ENCODE assay signal across 21 cellular contexts in the genomic region with DNA sequence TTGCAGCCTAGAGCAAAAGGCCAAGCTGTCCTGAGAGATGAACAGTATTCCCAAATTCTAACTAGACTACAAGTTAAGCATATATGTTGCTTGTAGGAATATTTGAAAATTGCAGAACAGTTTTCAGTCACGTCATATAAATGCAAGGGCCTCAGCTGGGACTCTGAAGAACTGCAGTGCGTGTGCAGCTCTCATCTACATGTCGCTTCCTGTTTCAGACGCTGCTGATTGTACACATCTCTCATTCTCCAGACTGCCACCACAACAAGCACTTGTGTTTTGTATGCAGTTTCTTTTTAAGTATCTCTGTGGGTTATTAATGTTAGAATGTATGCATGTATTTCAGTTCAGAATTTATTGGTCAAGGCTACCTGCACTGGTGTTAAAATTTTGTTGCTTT.
DNase-seq lines count a peak whose midpoint lies in the region; ATAC-seq, FAIRE-seq and TF ChIP-seq lines count a peak whose summit lies in the region.
"Had no signal": no experiment of that assay in that cellular context is flagged by ENCODE, and none has a peak within 500 bp of the region (broad histone marks: within the 10 kb centered on the region; RNA-seq: fewer than 3 reads in every experiment).

No MANE protein-coding gene starts in this region.

- no peaks in the 10 kb centered on the region for H3K27me3 Mint-ChIP-seq in activated T-cell treated with anti-CD3 and anti-CD28 coated beads, Interleukin-2, amount 50 U/mL, for 72 hours (ENCODE audit: low read depth)
- H3K27me3 Mint-ChIP-seq in activated CD8-positive, alpha-beta T cell treated with anti-CD3 and anti-CD28 coated beads, Interleukin-2, amount 10 ng/mL, durations not matched to agents 7 days and 5 days (ENCODE audit: low read depth) = no peaks in the 10 kb centered on the region
- no peaks in the 10 kb centered on the region for H3K27me3 Mint-ChIP-seq in naive thymus-derived CD8-positive, alpha-beta T cell
- H3K27me3 Mint-ChIP-seq: brain; stimulated activated naive CD8-positive, alpha-beta T cell treated with anti-CD3 and anti-CD28 coated beads, Interleukin-15, Interleukin-2, amounts not matched to agents 100 ng/mL and 50 ng/mL, for 24 hours had no signal

- peaks cover 51% of the 10 kb centered on the region for H3K4me1 Mint-ChIP-seq in activated T-cell treated with anti-CD3 and anti-CD28 coated beads, Interleukin-2, amount 50 U/mL, for 72 hours (ENCODE audit: low read depth)
- peaks cover 20% of the 10 kb centered on the region for H3K4me1 Mint-ChIP-seq in activated CD8-positive, alpha-beta T cell treated with anti-CD3 and anti-CD28 coated beads, Interleukin-2, amount 10 ng/mL, durations not matched to agents 7 days and 5 days (ENCODE audit: low read depth)
- peaks cover 4 to 22% (median 18%) of the 10 kb centered on the region in 4 donors for H3K4me1 Mint-ChIP-seq in naive thymus-derived CD8-positive, alpha-beta T cell
- H3K4me1 Mint-ChIP-seq: brain had no signal

- peak overlapping the region; percentile 69 to 73 for H3K4me3 Mint-ChIP-seq in activated T-cell treated with anti-CD3 and anti-CD28 coated beads, Interleukin-2, amount 50 U/mL, for 72 hours
- H3K4me3 Mint-ChIP-seq in activated CD8-positive, alpha-beta T cell treated with anti-CD3 and anti-CD28 coated beads, Interleukin-2, amount 10 ng/mL, durations not matched to agents 7 days and 5 days = no peak overlapping the region
- peak overlapping the region in 4 of 10 donors; percentile 16 to 64 (median 41) for H3K4me3 Mint-ChIP-seq in naive thymus-derived CD8-positive, alpha-beta T cell
- H3K4me3 Mint-ChIP-seq: brain; HFFc6; stimulated activated naive CD8-positive, alpha-beta T cell treated with anti-CD3 and anti-CD28 coated beads, Interleukin-15, Interleukin-2, amounts not matched to agents 100 ng/mL and 50 ng/mL, for 24 hours had no signal

- POLR2A ChIA-PET in activated CD8-positive, alpha-beta T cell treated with anti-CD3 and anti-CD28 coated beads, Interleukin-2, amount 10 ng/mL, durations not matched to agents 7 days and 5 days (lab: Charles Lee) = no interaction called here
- POLR2A ChIA-PET in naive thymus-derived CD8-positive, alpha-beta T cell (lab: Charles Lee) = no interaction called here
- POLR2A ChIA-PET in RWPE1 (lab: Yijun Ruan, JAX; ENCODE audit: low non-redundant PET) = no interaction called here

- no peak overlapping the region for H3K27ac ChIP-seq in RWPE1
- H3K27ac ChIP-seq: epithelial cell of prostate, gastrocnemius medialis, neutrophil had no signal

- CTCF ChIA-PET in activated CD8-positive, alpha-beta T cell treated with anti-CD3 and anti-CD28 coated beads, Interleukin-2, amount 10 ng/mL, durations not matched to agents 7 days and 5 days (lab: Charles Lee) = interaction anchor here (0.6 to 1.7 kb wide), 5 partner anchors 10 to 262 kb away, joined by 3 to 8 read pairs (median 4); no protein-coding TSS in a partner anchor
- CTCF ChIA-PET in RWPE1 (lab: Yijun Ruan, JAX) = interaction anchor here (0.6 kb wide), 1 partner anchor 11 kb away, joined by 3 read pairs; no protein-coding TSS in a partner anchor

- H3K36me3 Mint-ChIP-seq in activated T-cell treated with anti-CD3 and anti-CD28 coated beads, Interleukin-2, amount 50 U/mL, for 72 hours (ENCODE audit: insufficient read depth in 2 of 2) = peaks cover 14 to 43% of the 10 kb centered on the region in 2 donors
- peaks cover 65% of the 10 kb centered on the region for H3K36me3 Mint-ChIP-seq in activated CD8-positive, alpha-beta T cell treated with anti-CD3 and anti-CD28 coated beads, Interleukin-2, amount 10 ng/mL, durations not matched to agents 7 days and 5 days (ENCODE audit: low read depth)
- H3K36me3 Mint-ChIP-seq in naive thymus-derived CD8-positive, alpha-beta T cell = peaks cover 16 to 98% (median 50%) of the 10 kb centered on the region in 3 donors

- no peak for FAIRE-seq in RCC 7860 (lab: Jason Lieb, UNC)
- FAIRE-seq: urothelium cell line had no signal

- ATAC-seq in activated T-cell treated with anti-CD3 and anti-CD28 coated beads, Interleukin-2, amount 50 U/mL, for 72 hours (replicated peaks in 1 of 2) = peak; percentile 88 to 89
- ATAC-seq in HG02885 (IDR thresholded peaks at IDR 0.05; ENCODE audit: poor library complexity, unreplicated experiment) (peak; percentile 90), HG02571 (IDR thresholded peaks at IDR 0.05; ENCODE audit: unreplicated experiment) (no peak)
- peak; percentile 94 for ATAC-seq in activated CD8-positive, alpha-beta T cell treated with anti-CD3 and anti-CD28 coated beads, Interleukin-2, amount 10 ng/mL, durations not matched to agents 7 days and 5 days
- ATAC-seq in naive thymus-derived CD8-positive, alpha-beta T cell = peak; percentile 83 to 97
- ATAC-seq: gastrocnemius medialis, left colon had no signal

- DNase-seq in activated T-cell treated with anti-CD3 and anti-CD28 coated beads, Interleukin-2, amount 50 U/mL, for 72 hours = peak; percentile 24 to 29
- no peak for DNase-seq in activated T-cell treated with anti-CD3 and anti-CD28 coated beads for 4 hours
- peak; percentile 46 for DNase-seq in activated CD8-positive, alpha-beta T cell treated with anti-CD3 and anti-CD28 coated beads, Interleukin-2, amount 10 ng/mL, durations not matched to agents 7 days and 5 days
- peak in 4 of 10 donors; percentile 17 to 50 (median 30) for DNase-seq in naive thymus-derived CD8-positive, alpha-beta T cell
- DNase-seq in RCC 7860 (ENCODE audit: low spot score) = no peak
- DNase-seq in RWPE1 (ENCODE audit: low spot score) = no peak
- DNase-seq: activated gamma-delta T cell, cortex of kidney, gastrocnemius medialis, HFFc6, left colon, NCI-H1694, NCI-H446 treated with DMSO at 0.1 percent for 48 hours, SHP77 treated with DMSO at 0.1 percent for 48 hours had no signal

- peak overlapping the region; percentile 89 for H3K27ac Mint-ChIP-seq in activated T-cell treated with anti-CD3 and anti-CD28 coated beads, Interleukin-2, amount 50 U/mL, for 72 hours
- peak overlapping the region; percentile 82 for H3K27ac Mint-ChIP-seq in activated CD8-positive, alpha-beta T cell treated with anti-CD3 and anti-CD28 coated beads, Interleukin-2, amount 10 ng/mL, durations not matched to agents 7 days and 5 days
- H3K27ac Mint-ChIP-seq in naive thymus-derived CD8-positive, alpha-beta T cell = peak overlapping the region; percentile 46 to 91 (median 86)
- H3K27ac Mint-ChIP-seq: brain; HFFc6; stimulated activated naive CD8-positive, alpha-beta T cell treated with anti-CD3 and anti-CD28 coated beads, Interleukin-15, Interleukin-2, amounts not matched to agents 100 ng/mL and 50 ng/mL, for 24 hours had no signal

- no peaks in the 10 kb centered on the region for H3K9me3 Mint-ChIP-seq in activated T-cell treated with anti-CD3 and anti-CD28 coated beads, Interleukin-2, amount 50 U/mL, for 72 hours
- H3K9me3 Mint-ChIP-seq in activated CD8-positive, alpha-beta T cell treated with anti-CD3 and anti-CD28 coated beads, Interleukin-2, amount 10 ng/mL, durations not matched to agents 7 days and 5 days (ENCODE audit: insufficient read depth) = no peaks in the 10 kb centered on the region
- no peaks in the 10 kb centered on the region for H3K9me3 Mint-ChIP-seq in naive thymus-derived CD8-positive, alpha-beta T cell
- H3K9me3 Mint-ChIP-seq: brain; HFFc6; stimulated activated naive CD8-positive, alpha-beta T cell treated with anti-CD3 and anti-CD28 coated beads, Interleukin-15, Interleukin-2, amounts not matched to agents 100 ng/mL and 50 ng/mL, for 24 hours had no signal

- TF ChIP-seq CTCF in RWPE1 (conservative IDR thresholded peaks at IDR 0.05; ENCODE audit: low read depth) = no peak

Comparison
In these comparisons a context has a peak if more than half of its experiments do, and no peak if none do; other contexts are left out.
1. DNase-seq: peak in activated T-cell treated with anti-CD3 and anti-CD28 coated beads, Interleukin-2, amount 50 U/mL, for 72 hours (2 of 2) and activated CD8-positive, alpha-beta T cell treated with anti-CD3 and anti-CD28 coated beads, Interleukin-2, amount 10 ng/mL, durations not matched to agents 7 days and 5 days (single experiment); none in activated T-cell treated with anti-CD3 and anti-CD28 coated beads for 4 hours (single experiment), RCC 7860 (single experiment) and RWPE1 (single experiment).
2. Peak in every context shown above with its lines, with median percentiles within 50 percentile points of each other: H3K27ac Mint-ChIP-seq.